2 cellular contexts compared by ENCODE assay signal in genomic region chr16:29826342-29826695, GRCh38.
TF ChIP-seq lines count a peak whose summit lies in the region.

No MANE protein-coding gene starts in this region.

TF ChIP-seq in SK-N-SH, 30 proteins besides CTCF, POLR2A, EP300 and RAD21:
- TF ChIP-seq EZH2phosphoT487 (IDR thresholded peaks at IDR 0.05; ENCODE audit: borderline replicate concordance, low read depth): no peak
- TF ChIP-seq ELF1 (IDR thresholded peaks at IDR 0.05): no peak
- TF ChIP-seq CHD2 (IDR thresholded peaks at IDR 0.05; ENCODE audit: low read length, partially characterized antibody): no peak
- no peak for TF ChIP-seq TCF12 (IDR thresholded peaks at IDR 0.05)
- TF ChIP-seq NRF1 (IDR thresholded peaks at IDR 0.05; ENCODE audit: low read depth, low read length): no peak
- TF ChIP-seq NFIC (IDR thresholded peaks at IDR 0.05; ENCODE audit: borderline replicate concordance): no peak
- no peak for TF ChIP-seq PBX3 (IDR thresholded peaks at IDR 0.05)
- TF ChIP-seq MAX (IDR thresholded peaks at IDR 0.05; ENCODE audit: low read depth): no peak
- TF ChIP-seq REST (IDR thresholded peaks at IDR 0.05; ENCODE audit: low read depth, low read length): no peak
- TF ChIP-seq JUND (IDR thresholded peaks at IDR 0.05): no peak
- no peak for TF ChIP-seq USF1 (IDR thresholded peaks at IDR 0.05; ENCODE audit: borderline replicate concordance, low read depth)
- TF ChIP-seq ZBTB33 (IDR thresholded peaks at IDR 0.05; ENCODE audit: borderline replicate concordance, low read depth): no peak
- no peak for TF ChIP-seq FOXJ3 (CRISPR knock-in tag; IDR thresholded peaks at IDR 0.05)
- TF ChIP-seq GABPA (IDR thresholded peaks at IDR 0.05; ENCODE audit: low read depth): no peak
- no peak for TF ChIP-seq YY1 (IDR thresholded peaks at IDR 0.05; ENCODE audit: low read depth)
- no peak for TF ChIP-seq IRF3 (IDR thresholded peaks at IDR 0.05; ENCODE audit: low read depth, low read length)
- TF ChIP-seq SIN3A (IDR thresholded peaks at IDR 0.05; ENCODE audit: borderline replicate concordance, low read depth, low read length): no peak
- TF ChIP-seq TAF1 (IDR thresholded peaks at IDR 0.05; ENCODE audit: borderline replicate concordance, low read depth, low read length): no peak

TF ChIP-seq in SK-N-SH treated with all-trans-retinoic acid at 6 μM for 48 hours, 23 proteins besides CTCF, POLR2A, EP300 and RAD21:
- TF ChIP-seq PATZ1 (CRISPR knock-in tag; IDR thresholded peaks at IDR 0.05; ENCODE audit: borderline replicate concordance) (no peak), TCF4 (CRISPR knock-in tag; IDR thresholded peaks at IDR 0.05; ENCODE audit: borderline replicate concordance) (no peak), ESRRG (CRISPR knock-in tag; IDR thresholded peaks at IDR 0.05) (no peak), TOX (CRISPR knock-in tag; IDR thresholded peaks at IDR 0.05; ENCODE audit: borderline replicate concordance) (no peak), TSHZ2 (CRISPR knock-in tag; IDR thresholded peaks at IDR 0.05) (no peak), BACH2 (CRISPR knock-in tag; IDR thresholded peaks at IDR 0.05; ENCODE audit: borderline replicate concordance) (no peak), ZNF565 (CRISPR knock-in tag; conservative IDR thresholded peaks at IDR 0.05; ENCODE audit: low read depth) (no peak), SNAI2 (CRISPR knock-in tag; IDR thresholded peaks at IDR 0.05) (no peak), ZNF70 (CRISPR knock-in tag; IDR thresholded peaks at IDR 0.05) (no peak), OSR1 (CRISPR knock-in tag; IDR thresholded peaks at IDR 0.05) (no peak), ISL1 (CRISPR knock-in tag; IDR thresholded peaks at IDR 0.05) (no peak), GLIS3 (CRISPR knock-in tag; IDR thresholded peaks at IDR 0.05) (no peak), CSDC2 (CRISPR knock-in tag; IDR thresholded peaks at IDR 0.05) (no peak), CREB5 (CRISPR knock-in tag; IDR thresholded peaks at IDR 0.05; ENCODE audit: low read depth) (no peak), RARB (CRISPR knock-in tag; IDR thresholded peaks at IDR 0.05) (no peak)
